8 cellular contexts compared by ENCODE assay signal in genomic region chr3:12967751-12968209, GRCh38.
DNase-seq lines count a peak whose midpoint lies in the region; ATAC-seq and TF ChIP-seq lines count a peak whose summit lies in the region.

No MANE protein-coding gene starts in this region.

- no CpG with 5 or more reads among the region's 40 CpGs for WGBS in trophoblast cell (ENCODE audit: extremely low coverage, insufficient coverage, insufficient read length)
- WGBS in thymus = under 1% methylated on average over 40 of the region's 40 CpGs

- peak overlapping the region; percentile 19 for H4K91ac ChIP-seq in trophoblast cell (ENCODE audit: low read depth, low read length)

- ATAC-seq in GM21360 (IDR thresholded peaks at IDR 0.05; ENCODE audit: unreplicated experiment) = peak; percentile 77
- ATAC-seq in Right ventricle myocardium superior (ENCODE audit: poor library complexity) = peak; percentile 87

- H3K79me2 ChIP-seq in SU-DHL-6 (ENCODE audit: insufficient read depth, low read length) (no peaks in the 10 kb centered on the region), trophoblast cell (ENCODE audit: control insufficient read depth, insufficient read depth, low read length, poor library complexity) (peaks cover 7% of the 10 kb centered on the region)

- H3K79me1 ChIP-seq in trophoblast cell (ENCODE audit: low read length) = peaks cover 6% of the 10 kb centered on the region

- peak overlapping the region; percentile 21 for H2BK5ac ChIP-seq in trophoblast cell (ENCODE audit: low read depth, low read length, poor library complexity)

- TF ChIP-seq CTCF in BJ (IDR thresholded peaks at IDR 0.05; ENCODE audit: insufficient read depth, low read depth, low read length) = no peak
- TF ChIP-seq CTCF in SU-DHL-6 (IDR thresholded peaks at IDR 0.05; ENCODE audit: insufficient read depth, low read length, poor library complexity, severe bottlenecking) = no peak

- no peaks in the 10 kb centered on the region for H3K9me2 ChIP-seq in SU-DHL-6 (replicated peaks; ENCODE audit: insufficient read depth, low read length)

- peaks cover 1% of the 10 kb centered on the region for H3K36me3 Mint-ChIP-seq in activated naive CD8-positive, alpha-beta T cell treated with anti-CD3 and anti-CD28 coated beads for 36 hours

- H3K36me3 ChIP-seq in BJ (ENCODE audit: control insufficient read depth, insufficient read depth, low read length) (no peaks in the 10 kb centered on the region), SU-DHL-6 (ENCODE audit: low read length) (no peaks in the 10 kb centered on the region), trophoblast cell (ENCODE audit: control insufficient read depth in 1 of 2, insufficient read depth in 2 of 2, low read length in 2 of 2) (no peaks in the 10 kb centered on the region), thymus (ENCODE audit: control insufficient read depth, insufficient read depth) (no peaks in the 10 kb centered on the region)

- H2AFZ ChIP-seq in SU-DHL-6 (ENCODE audit: low read depth, low read length, severe bottlenecking) (no peak overlapping the region), trophoblast cell (ENCODE audit: insufficient read depth, low read length, poor library complexity) (peak overlapping the region; percentile 35)

- DNase-seq in BJ (ENCODE audit: low read depth) (no peak), HT-29 (ENCODE audit: low spot score) (peak; percentile 61), Right ventricle myocardium superior (peak; percentile 95), trophoblast cell (peak; percentile 79 to 81)
- DNase-seq in activated naive CD8-positive, alpha-beta T cell treated with anti-CD3 and anti-CD28 coated beads for 36 hours = peak; percentile 87

- H3K4me1 ChIP-seq in trophoblast cell (ENCODE audit: control insufficient read depth in 1 of 2, insufficient read depth in 2 of 2, low read length in 2 of 2) (peaks cover 6 to 15% of the 10 kb centered on the region in 2 experiments), thymus (ENCODE audit: control insufficient read depth, insufficient read depth, low read length) (peaks cover 39% of the 10 kb centered on the region)

- H2BK120ac ChIP-seq in trophoblast cell (ENCODE audit: insufficient read depth, low read length, poor library complexity) = no peak overlapping the region

- no peak overlapping the region for H3K27ac Mint-ChIP-seq in activated naive CD8-positive, alpha-beta T cell treated with anti-CD3 and anti-CD28 coated beads for 36 hours

- no peak overlapping the region for H2BK12ac ChIP-seq in trophoblast cell (ENCODE audit: low read length)

- intact Hi-C loops in Right ventricle myocardium superior (cut with DNase I) = no loop called here

- no peak overlapping the region for H3K14ac ChIP-seq in trophoblast cell (ENCODE audit: low read length)

- no peak overlapping the region for H2AK5ac ChIP-seq in trophoblast cell (ENCODE audit: low read length)

- peak overlapping the region; percentile 75 for H3K4me3 Mint-ChIP-seq in activated naive CD8-positive, alpha-beta T cell treated with anti-CD3 and anti-CD28 coated beads for 36 hours

- no peak overlapping the region for H3K23ac ChIP-seq in trophoblast cell (ENCODE audit: low read length)

- H3K4ac ChIP-seq in trophoblast cell (ENCODE audit: low read depth, low read length) = no peak overlapping the region

- no peaks in the 10 kb centered on the region for H3F3A ChIP-seq in SU-DHL-6 (ENCODE audit: insufficient read depth)

- CTCF ChIA-PET in BJ (lab: Yijun Ruan, JAX) = interaction anchor here (2.3 kb wide), 1 partner anchor 19 kb away, joined by 7 read pairs; no protein-coding TSS in a partner anchor

- peak overlapping the region; percentile 77 for H4K8ac ChIP-seq in trophoblast cell (ENCODE audit: low read depth, low read length)

- peaks cover 54% of the 10 kb centered on the region for H3K4me1 Mint-ChIP-seq in activated naive CD8-positive, alpha-beta T cell treated with anti-CD3 and anti-CD28 coated beads for 36 hours

- no peaks in the 10 kb centered on the region for H3K27me3 Mint-ChIP-seq in activated naive CD8-positive, alpha-beta T cell treated with anti-CD3 and anti-CD28 coated beads for 36 hours

- no peaks in the 10 kb centered on the region for H4K20me1 ChIP-seq in SU-DHL-6 (ENCODE audit: low read depth, low read length)

- H3K9me3 ChIP-seq in SU-DHL-6 (ENCODE audit: insufficient read depth, low read length) (no peaks in the 10 kb centered on the region), trophoblast cell (ENCODE audit: insufficient read depth, low read depth, low read length) (no peaks in the 10 kb centered on the region), thymus (ENCODE audit: control insufficient read depth) (peaks cover 2% of the 10 kb centered on the region)

- H3K18ac ChIP-seq in trophoblast cell (ENCODE audit: low read length) = peak overlapping the region; percentile 50

- H4K12ac ChIP-seq in trophoblast cell (ENCODE audit: low read depth, low read length) = peak overlapping the region; percentile 38

- H3K9me3 Mint-ChIP-seq in activated naive CD8-positive, alpha-beta T cell treated with anti-CD3 and anti-CD28 coated beads for 36 hours = no peaks in the 10 kb centered on the region

- no peak overlapping the region for H3K27ac ChIP-seq in SU-DHL-6 (ENCODE audit: low read depth, low read length)
- no peak overlapping the region for H3K27ac ChIP-seq in trophoblast cell (ENCODE audit: low read depth, low read length)
- H3K27ac ChIP-seq in thymus (ENCODE audit: low read depth) = no peak overlapping the region

- H3K4me2 ChIP-seq in SU-DHL-6 (ENCODE audit: low read depth, low read length, poor library complexity, severe bottlenecking) = peak overlapping the region; percentile 36
- peak overlapping the region; percentile 77 for H3K4me2 ChIP-seq in trophoblast cell (ENCODE audit: low read length)

- H3K4me3 ChIP-seq in BJ (ENCODE audit: low read depth, low read length) (peak overlapping the region; percentile 30), SU-DHL-6 (ENCODE audit: insufficient read depth, low read length, poor library complexity, severe bottlenecking) (no peak overlapping the region), trophoblast cell (ENCODE audit: low read depth, low read length) (peak overlapping the region; percentile 1), thymus (ENCODE audit: low read length) (peak overlapping the region; percentile 59)

- POLR2A ChIA-PET in BJ (lab: Charles Lee) = no interaction called here

- H3K27me3 ChIP-seq in BJ (ENCODE audit: control insufficient read depth, insufficient read depth, low read length) (no peaks in the 10 kb centered on the region), SU-DHL-6 (ENCODE audit: low read length) (no peaks in the 10 kb centered on the region), trophoblast cell (ENCODE audit: insufficient read depth, low read length) (no peaks in the 10 kb centered on the region), thymus (ENCODE audit: control insufficient read depth, insufficient read depth) (no peaks in the 10 kb centered on the region)

- no peak overlapping the region for H3K9ac ChIP-seq in SU-DHL-6 (ENCODE audit: low read length)
- peak overlapping the region; percentile 36 for H3K9ac ChIP-seq in trophoblast cell (ENCODE audit: low read length)
